12 cellular contexts compared by ENCODE assay signal in the genomic region with DNA sequence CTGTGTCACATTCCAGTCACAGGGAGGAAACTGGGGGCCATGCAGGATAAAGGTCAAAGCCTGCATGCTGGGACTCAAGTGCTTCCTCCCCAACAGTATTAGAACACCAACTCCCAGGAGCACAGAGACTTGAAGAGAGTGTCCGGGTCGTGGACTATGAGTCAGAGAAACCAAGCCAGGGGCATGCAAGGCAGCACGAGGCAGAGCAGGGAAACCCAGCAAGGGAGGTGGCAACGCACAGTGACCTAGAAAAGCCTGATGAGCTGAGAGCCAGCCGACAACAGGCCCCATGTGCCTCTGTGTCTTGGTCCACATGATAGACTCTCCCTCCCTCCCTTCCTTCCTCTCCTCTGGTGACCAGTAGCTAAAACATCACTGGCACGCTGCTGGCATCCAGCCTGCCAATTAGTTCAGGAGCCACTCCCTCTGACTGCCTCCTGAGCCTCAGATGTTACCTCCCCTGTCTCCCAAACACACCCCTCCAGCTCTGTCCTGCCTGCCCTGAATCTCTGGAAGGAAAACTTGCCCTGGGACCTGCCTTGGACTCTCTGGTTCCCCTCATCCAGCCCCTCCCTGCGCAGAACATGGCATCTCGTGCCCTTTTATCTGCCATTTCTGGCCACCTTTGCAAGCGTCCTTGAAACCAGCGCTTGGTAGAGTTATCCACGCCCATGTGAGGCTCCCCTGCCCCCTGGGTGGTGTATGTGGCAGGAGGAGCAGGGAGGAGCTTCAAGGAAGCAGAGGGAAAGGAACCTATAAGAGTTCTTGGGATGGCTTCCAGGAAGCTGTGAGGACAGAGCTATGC. TPM values are rescaled to one million over a fixed set of nuclear protein-coding genes. Genes with fewer than 3 reads are reported as not detected.
A peak's percentile ranks its signal among the peaks of the same experiment; 100 is the strongest.
DNase-seq lines count a peak whose midpoint lies in the region; ATAC-seq, FAIRE-seq and TF ChIP-seq lines count a peak whose summit lies in the region.
"Had no signal": no experiment of that assay in that cellular context is flagged by ENCODE, and none has a peak within 500 bp of the region (broad histone marks: within the 10 kb centered on the region; RNA-seq: fewer than 3 reads in every experiment).

No MANE protein-coding gene starts in this region.

- H3K14ac ChIP-seq in H1 (ENCODE audit: insufficient read length), result no peak overlapping the region

- CTCF ChIA-PET in BJ (lab: Yijun Ruan, JAX) (interaction anchor here (0.7 to 3.6 kb wide), 2 partner anchors 11 kb away, joined by 3 to 21 read pairs; no protein-coding TSS in a partner anchor), H1 (lab: Charles Lee; ENCODE audit: partially characterized antibody) (interaction anchor here (0.9 to 4.5 kb wide), 7 partner anchors 12 to 78 kb away, joined by 3 to 23 read pairs (median 3); a partner anchor contains a TSS)
- CTCF ChIA-PET in activated CD4-positive, alpha-beta memory T cell treated with anti-CD3 and anti-CD28 coated beads, Interleukin-2, amount 10 ng/mL, durations not matched to agents 7 days and 5 days (lab: Charles Lee), result interaction anchor here (2.1 to 2.4 kb wide), 2 partner anchors 10 to 39 kb away, joined by 5 read pairs; no protein-coding TSS in a partner anchor

- H2AFZ ChIP-seq in H1 (ENCODE audit: low read length), result peak overlapping the region; percentile 72; the same call in 1 of the 2 replicates

- H2AK5ac ChIP-seq in H1 (ENCODE audit: low read depth, low read length), result no peak overlapping the region

- peak overlapping the region; percentile 51; the same call in 1 of the 2 replicates for H4K8ac ChIP-seq in H1 (ENCODE audit: extremely low read depth, insufficient read depth, low read length)

- H3K27ac Mint-ChIP-seq in activated CD4-positive, alpha-beta memory T cell treated with anti-CD3 and anti-CD28 coated beads, Interleukin-2, amount 10 ng/mL, durations not matched to agents 7 days and 5 days, result no peak overlapping the region
- H3K27ac Mint-ChIP-seq: memory B cell had no signal

- no peak for TF ChIP-seq RAD21 in H1 (IDR thresholded peaks at IDR 0.05 in 1 of 2, conservative IDR thresholded peaks at IDR 0.05 in 1 of 2; ENCODE audit: low read depth in 2 of 2, low read length in 2 of 2)

- peaks cover 0 to 5% (median 0%) of the 10 kb centered on the region in 4 experiments; a peak in 2 of 7 replicates for H3K4me1 ChIP-seq in H1 (replicated peaks in 1 of 4; ENCODE audit: control insufficient read depth in 3 of 4, insufficient read depth in 4 of 4, low read length in 3 of 4)
- H3K4me1 ChIP-seq in mucosa of rectum (ENCODE audit: control insufficient read depth in 2 of 2, insufficient read depth in 2 of 2, low read length in 2 of 2), result peaks cover 6 to 12% of the 10 kb centered on the region in 2 donors
- no peaks in the 10 kb centered on the region for H3K4me1 ChIP-seq in ovary (ENCODE audit: insufficient read depth)

- H2BK15ac ChIP-seq in H1 (ENCODE audit: low read length), result no peak overlapping the region

- no peak overlapping the region for H3K4me3 Mint-ChIP-seq in activated CD4-positive, alpha-beta memory T cell treated with anti-CD3 and anti-CD28 coated beads, Interleukin-2, amount 10 ng/mL, durations not matched to agents 7 days and 5 days
- H3K4me3 Mint-ChIP-seq: central memory CD8-positive, alpha-beta T cell; memory B cell had no signal

- H3K4me2 ChIP-seq in H1 (ENCODE audit: insufficient read depth in 1 of 2, low read depth in 2 of 2, low read length in 2 of 2), result no peak overlapping the region

- FAIRE-seq in H1 (lab: Jason Lieb, UNC), result no peak

- no peak overlapping the region for H2BK5ac ChIP-seq in H1 (ENCODE audit: low read depth, low read length)

- H3K27me3 ChIP-seq in BJ (ENCODE audit: control insufficient read depth, insufficient read depth, low read length), result peaks cover 9% of the 10 kb centered on the region
- H3K27me3 ChIP-seq in H1 (replicated peaks in 1 of 4; ENCODE audit: control insufficient read depth in 3 of 4, extremely low read depth in 1 of 4, insufficient read depth in 3 of 4, low read length in 3 of 4), result peaks cover 0 to 11% (median 0%) of the 10 kb centered on the region in 4 experiments; a peak in 3 of 7 replicates
- H3K27me3 ChIP-seq in mucosa of rectum (ENCODE audit: control insufficient read depth in 2 of 2, insufficient read depth in 2 of 2, low read length in 2 of 2), result peaks cover 4 to 7% of the 10 kb centered on the region in 2 donors
- H3K27me3 ChIP-seq in ovary, result no peaks in the 10 kb centered on the region

- DNase-seq in BJ (ENCODE audit: low read depth) (peak; percentile 39), M059J (ENCODE audit: low read depth) (peak; percentile 95), H1 (ENCODE audit: low read depth in 1 of 2, low spot score in 2 of 2) (no peak), ovary (no peak)
- DNase-seq in stimulated activated naive CD8-positive, alpha-beta T cell treated with anti-CD3 and anti-CD28 coated beads, Interleukin-15, Interleukin-2, amounts not matched to agents 100 U/mL and 50 U/mL, for 24 hours, result no peak
- DNase-seq in activated CD4-positive, alpha-beta memory T cell treated with anti-CD3 and anti-CD28 coated beads, Interleukin-2, amount 10 ng/mL, durations not matched to agents 7 days and 5 days, result no peak
- DNase-seq: activated CD4-positive, alpha-beta T cell treated with anti-CD3 and anti-CD28 coated beads, Interleukin-2, amount 50 U/mL, for 48 hours; NCI-H748 treated with DMSO at 0.1 percent for 48 hours had no signal

- ATAC-seq in stimulated activated naive CD8-positive, alpha-beta T cell treated with anti-CD3 and anti-CD28 coated beads, Interleukin-15, Interleukin-2, amounts not matched to agents 100 U/mL and 50 U/mL, for 24 hours, result no peak
- no peak for ATAC-seq in HG03139 (IDR thresholded peaks at IDR 0.05; ENCODE audit: unreplicated experiment)

- TF ChIP-seq EP300 in H1 (IDR thresholded peaks at IDR 0.05; ENCODE audit: borderline replicate concordance in 1 of 2, low read depth in 2 of 2, low read length in 2 of 2) (no peak), ovary (IDR thresholded peaks at IDR 0.05) (no peak)

- POLR2A ChIA-PET in BJ (lab: Charles Lee), result no interaction called here
- POLR2A ChIA-PET in H1 (lab: Charles Lee; ENCODE audit: partially characterized antibody), result interaction anchor here (1.2 to 2.3 kb wide), 2 partner anchors 10 to 30 kb away, joined by 3 to 9 read pairs; a partner anchor contains a TSS
- POLR2A ChIA-PET in activated CD4-positive, alpha-beta memory T cell treated with anti-CD3 and anti-CD28 coated beads, Interleukin-2, amount 10 ng/mL, durations not matched to agents 7 days and 5 days (lab: Charles Lee), result no interaction called here

- no peak overlapping the region for H3K23ac ChIP-seq in H1 (ENCODE audit: insufficient read length)

- H3K36me3 ChIP-seq in BJ (ENCODE audit: control insufficient read depth, insufficient read depth, low read length) (no peaks in the 10 kb centered on the region), H1 (ENCODE audit: control insufficient read depth in 2 of 4, insufficient read depth in 4 of 4, low read length in 3 of 4) (no peaks in the 10 kb centered on the region), mucosa of rectum (ENCODE audit: control insufficient read depth in 2 of 2, insufficient read depth in 2 of 2, low read length in 2 of 2) (no peaks in the 10 kb centered on the region), ovary (no peaks in the 10 kb centered on the region)

- 0 out of 2 replicates have a peak, but pooled peaks cover 1% of the 10 kb centered on the region for H3K23me2 ChIP-seq in H1 (ENCODE audit: low read depth, low read length)

- no peaks in the 10 kb centered on the region for H3K79me2 ChIP-seq in H1 (ENCODE audit: control insufficient read depth in 1 of 2, insufficient read depth in 2 of 2, low read length in 2 of 2)

- H3K9me3 Mint-ChIP-seq in activated CD4-positive, alpha-beta memory T cell treated with anti-CD3 and anti-CD28 coated beads, Interleukin-2, amount 10 ng/mL, durations not matched to agents 7 days and 5 days, result no peaks in the 10 kb centered on the region
- H3K9me3 Mint-ChIP-seq: central memory CD8-positive, alpha-beta T cell; memory B cell had no signal

- H4K91ac ChIP-seq in H1 (replicated peaks; ENCODE audit: insufficient read length, low read length), result no peak overlapping the region

- H3K4ac ChIP-seq in H1 (replicated peaks; ENCODE audit: insufficient read length, low read depth, low read length), result no peak overlapping the region

- H3K9me3 ChIP-seq in H1 (ENCODE audit: insufficient read depth in 2 of 2, low read depth in 1 of 2, low read length in 1 of 2) (peaks cover 0 to 7% of the 10 kb centered on the region in 2 experiments; a peak in 1 of 4 replicates), mucosa of rectum (ENCODE audit: control insufficient read depth in 2 of 2, low read length in 2 of 2) (no peaks in the 10 kb centered on the region), ovary (no peaks in the 10 kb centered on the region)

- no peaks in the 10 kb centered on the region for H4K20me1 ChIP-seq in H1 (replicated peaks in 1 of 2; ENCODE audit: control insufficient read depth in 1 of 2, insufficient read depth in 2 of 2, low read length in 2 of 2)

- H3K36me3 Mint-ChIP-seq in activated CD4-positive, alpha-beta memory T cell treated with anti-CD3 and anti-CD28 coated beads, Interleukin-2, amount 10 ng/mL, durations not matched to agents 7 days and 5 days (ENCODE audit: low read depth), result no peaks in the 10 kb centered on the region

- no peaks in the 10 kb centered on the region for H3K79me1 ChIP-seq in H1 (ENCODE audit: low read depth, low read length)

- WGBS in H1 (ENCODE audit: extremely low coverage in 1 of 2, insufficient coverage in 1 of 2, insufficient read length in 1 of 2, insufficient replicate concordance in 2 of 2, low coverage in 1 of 2, low lambda C conversion rate in 2 of 2, missing lambda C conversion rate in 1 of 2), 2 experiments, result 78% methylated on average over 10 of the region's 11 CpGs; no CpG with 5 or more reads in 1 of the 2 experiments
- WGBS in ovary, 3 donors, result 41 to 43% (median 42%) methylated on average over 11 of the region's 11 CpGs

- H3K18ac ChIP-seq in H1 (ENCODE audit: extremely low read depth, low read length), result peak overlapping the region; percentile 71

- no peak overlapping the region for H2BK12ac ChIP-seq in H1 (ENCODE audit: low read depth, low read length)

- intact Hi-C loops in ovary (cut with DNase I), result no loop called here

- no peak overlapping the region for H2BK20ac ChIP-seq in H1 (ENCODE audit: low read length)

- no peak overlapping the region for H3K4me3 ChIP-seq in BJ (ENCODE audit: low read depth, low read length)
- H3K4me3 ChIP-seq in H1 (ENCODE audit: extremely low read depth in 1 of 4, insufficient read depth in 2 of 4, low read depth in 3 of 4, low read length in 4 of 4), result no peak overlapping the region
- peak overlapping the region in 1 of 2 donors; percentile 1 for H3K4me3 ChIP-seq in mucosa of rectum (ENCODE audit: low read length in 2 of 2)
- H3K4me3 ChIP-seq in ovary, result no peak overlapping the region

- no peak overlapping the region for H3K56ac ChIP-seq in H1 (replicated peaks; ENCODE audit: insufficient read length, low read depth, low read length)

- H4K5ac ChIP-seq in H1 (ENCODE audit: insufficient read length, low read depth, low read length), result no peak overlapping the region

- H3K27me3 Mint-ChIP-seq in activated CD4-positive, alpha-beta memory T cell treated with anti-CD3 and anti-CD28 coated beads, Interleukin-2, amount 10 ng/mL, durations not matched to agents 7 days and 5 days, result peaks cover 76% of the 10 kb centered on the region

- no peak overlapping the region for H2BK120ac ChIP-seq in H1 (replicated peaks; ENCODE audit: low read depth, low read length)

- H3K27ac ChIP-seq in H1 (ENCODE audit: low read depth, low read length) (no peak overlapping the region), mucosa of rectum (ENCODE audit: low read depth in 2 of 2, low read length in 2 of 2) (peak overlapping the region; percentile 68 to 78), ovary (no peak overlapping the region)

- no peak overlapping the region for H3K9ac ChIP-seq in H1 (replicated peaks in 1 of 4; ENCODE audit: extremely low read depth in 1 of 4, low read depth in 3 of 4, low read length in 3 of 4)
- peak overlapping the region in 1 of 2 donors; percentile 36 for H3K9ac ChIP-seq in mucosa of rectum (ENCODE audit: low read depth in 1 of 2, low read length in 2 of 2)

- no peak for TF ChIP-seq POLR2A in H1 (IDR thresholded peaks at IDR 0.05; ENCODE audit: control extremely low read depth in 1 of 2, low read depth in 2 of 2, low read length in 2 of 2)
- TF ChIP-seq POLR2A in ovary (IDR thresholded peaks at IDR 0.05), result no peak

- H3K4me1 Mint-ChIP-seq in activated CD4-positive, alpha-beta memory T cell treated with anti-CD3 and anti-CD28 coated beads, Interleukin-2, amount 10 ng/mL, durations not matched to agents 7 days and 5 days, result no peaks in the 10 kb centered on the region
- H3K4me1 Mint-ChIP-seq: central memory CD8-positive, alpha-beta T cell; memory B cell had no signal

- TF ChIP-seq CTCF in BJ (IDR thresholded peaks at IDR 0.05; ENCODE audit: insufficient read depth, low read depth, low read length) (no peak), H1 (IDR thresholded peaks at IDR 0.05; ENCODE audit: control extremely low read depth in 1 of 3, insufficient read depth in 1 of 3, low read depth in 1 of 3, low read length in 3 of 3) (no peak), ovary (IDR thresholded peaks at IDR 0.05) (no peak)

RNA-seq across cellular contexts. Expression of a gene that starts 16.2 kb away (rescaled TPM):
- polyA plus RNA-seq in BJ (2011; rRNA removed) (not detected in 2 replicates), H1 (2011; rRNA removed) (2.3 TPM in 2 replicates), ovary (1 to 10 TPM in 1 of 2 donors, under 1 TPM in 1; 0.57 to 1.1 TPM)
- polyA minus RNA-seq in BJ (2011; rRNA and poly(A)+ RNA removed), result not detected in 2 replicates
- 0.20 TPM in 1 of 2 replicates, not detected in the other for total RNA-seq in M059J (2014; rRNA removed; shearing (Covaris generic))
- 1.4 and 1.7 TPM in 2 replicates for total RNA-seq in H1 (2021; fragmentation: NEBNext Ultra II Directional; extraction: Animal tissue kit (Norgen Biotek cat#: 25700))
- 1.6 TPM for polyA plus RNA-seq in H1 (2011; cell fraction: cytosol; rRNA removed)
- polyA plus RNA-seq in H1 (2011; cell fraction: nucleus; rRNA removed), result 1.5 TPM
- polyA plus RNA-seq in H1 (2012, experiment 1 of 2), result 1.2 to 1.6 TPM (median 1.5 TPM) in 4 replicates
- 1.4 TPM for polyA plus RNA-seq in H1 (2012, experiment 2 of 2)
- polyA plus RNA-seq in H1 (2013, experiment 1 of 2), result 0.83 TPM
- polyA plus RNA-seq in H1 (2013, experiment 2 of 2), result 1.2 TPM
- polyA minus RNA-seq in H1 (2011; rRNA and poly(A)+ RNA removed), result 0.39 and 0.54 TPM in 2 replicates
- polyA minus RNA-seq in H1 (2011; cell fraction: cytosol; rRNA and poly(A)+ RNA removed), result 0.51 TPM
- 0.40 TPM for polyA minus RNA-seq in H1 (2011; cell fraction: nucleus; rRNA and poly(A)+ RNA removed)
- total RNA-seq in ovary, result 1 to 10 TPM in 3 of 7 donors, under 1 TPM in 3, not detected in 1; 0.28 to 3.1 (median 0.97) TPM
- not detected for total RNA-seq in activated CD4-positive, alpha-beta memory T cell treated with anti-CD3 and anti-CD28 coated beads, Interleukin-2, amount 10 ng/mL, durations not matched to agents 7 days and 5 days

RNA-seq across cellular contexts. Expression of a gene that starts 21.1 kb away (rescaled TPM):
- polyA plus RNA-seq in BJ (2011; rRNA removed), result not detected in 2 replicates
- polyA minus RNA-seq in BJ (2011; rRNA and poly(A)+ RNA removed), result not detected in 2 replicates
- total RNA-seq in M059J (2014; rRNA removed; shearing (Covaris generic)), result not detected in 2 replicates
- not detected in 2 replicates for total RNA-seq in H1 (2021; fragmentation: NEBNext Ultra II Directional; extraction: Animal tissue kit (Norgen Biotek cat#: 25700))
- 0.08 TPM in 1 of 2 replicates, not detected in the other for polyA plus RNA-seq in H1 (2011; rRNA removed)
- 0.06 TPM for polyA plus RNA-seq in H1 (2011; cell fraction: cytosol; rRNA removed)
- polyA plus RNA-seq in H1 (2011; cell fraction: nucleus; rRNA removed), result not detected
- 0.19 to 0.31 TPM in 2 of 4 replicates, not detected in the others for polyA plus RNA-seq in H1 (2012, experiment 1 of 2)
- not detected for polyA plus RNA-seq in H1 (2012, experiment 2 of 2)
- polyA plus RNA-seq in H1 (2013, experiment 1 of 2), result not detected
- polyA plus RNA-seq in H1 (2013, experiment 2 of 2), result 0.06 TPM
- not detected in 2 replicates for polyA minus RNA-seq in H1 (2011; rRNA and poly(A)+ RNA removed)
- polyA minus RNA-seq in H1 (2011; cell fraction: cytosol; rRNA and poly(A)+ RNA removed), result not detected
- polyA minus RNA-seq in H1 (2011; cell fraction: nucleus; rRNA and poly(A)+ RNA removed), result not detected
- not detected for total RNA-seq in ovary
- polyA plus RNA-seq in ovary, result not detected
- total RNA-seq in activated CD4-positive, alpha-beta memory T cell treated with anti-CD3 and anti-CD28 coated beads, Interleukin-2, amount 10 ng/mL, durations not matched to agents 7 days and 5 days, result not detected

RNA-seq across cellular contexts. Expression of a gene that starts 24.8 kb away (rescaled TPM):
- 56.4 and 70.2 TPM in 2 replicates for polyA plus RNA-seq in BJ (2011; rRNA removed)
- 16.5 and 23.2 TPM in 2 replicates for polyA minus RNA-seq in BJ (2011; rRNA and poly(A)+ RNA removed)
- total RNA-seq in M059J (2014; rRNA removed; shearing (Covaris generic)), result 105 and 112 TPM in 2 replicates
- total RNA-seq in H1 (2021; fragmentation: NEBNext Ultra II Directional; extraction: Animal tissue kit (Norgen Biotek cat#: 25700)), result 26.1 and 26.3 TPM in 2 replicates
- 28.0 and 32.8 TPM in 2 replicates for polyA plus RNA-seq in H1 (2011; rRNA removed)
- 23.2 TPM for polyA plus RNA-seq in H1 (2011; cell fraction: cytosol; rRNA removed)
- polyA plus RNA-seq in H1 (2011; cell fraction: nucleus; rRNA removed), result 14.0 TPM
- polyA plus RNA-seq in H1 (2012, experiment 1 of 2), result 24.7 to 28.8 TPM (median 26.1 TPM) in 4 replicates
- polyA plus RNA-seq in H1 (2012, experiment 2 of 2), result 37.7 TPM
- polyA plus RNA-seq in H1 (2013, experiment 1 of 2), result 29.4 TPM
- polyA plus RNA-seq in H1 (2013, experiment 2 of 2), result 29.7 TPM
- polyA minus RNA-seq in H1 (2011; rRNA and poly(A)+ RNA removed), result 18.2 and 18.6 TPM in 2 replicates
- polyA minus RNA-seq in H1 (2011; cell fraction: cytosol; rRNA and poly(A)+ RNA removed), result 10.5 TPM
- polyA minus RNA-seq in H1 (2011; cell fraction: nucleus; rRNA and poly(A)+ RNA removed), result 9.8 TPM
- 10 to 100 TPM; 27.8 to 50.8 (median 43.2) TPM for total RNA-seq in ovary
- polyA plus RNA-seq in ovary, result 100 to 1,000 TPM in 1 of 2 donors, 10 to 100 TPM in 1; 48.6 to 114 TPM
- 10 to 100 TPM; 62.5 to 62.6 TPM for total RNA-seq in activated CD4-positive, alpha-beta memory T cell treated with anti-CD3 and anti-CD28 coated beads, Interleukin-2, amount 10 ng/mL, durations not matched to agents 7 days and 5 days

RNA-seq across cellular contexts. Expression of a gene that starts 30.7 kb away (rescaled TPM):
- polyA plus RNA-seq in BJ (2011; rRNA removed) (23.4 and 28.6 TPM in 2 replicates), H1 (2011; rRNA removed) (79.0 and 82.2 TPM in 2 replicates), ovary (10 to 100 TPM; 23.1 to 46.6 TPM)
- polyA minus RNA-seq in BJ (2011; rRNA and poly(A)+ RNA removed), result 6.1 and 6.3 TPM in 2 replicates
- 34.4 and 47.3 TPM in 2 replicates for total RNA-seq in M059J (2014; rRNA removed; shearing (Covaris generic))
- total RNA-seq in H1 (2021; fragmentation: NEBNext Ultra II Directional; extraction: Animal tissue kit (Norgen Biotek cat#: 25700)), result 31.5 and 35.7 TPM in 2 replicates
- polyA plus RNA-seq in H1 (2011; cell fraction: cytosol; rRNA removed), result 54.6 TPM
- polyA plus RNA-seq in H1 (2011; cell fraction: nucleus; rRNA removed), result 44.8 TPM
- polyA plus RNA-seq in H1 (2012, experiment 1 of 2), result 33.6 to 54.9 TPM (median 49.3 TPM) in 4 replicates
- 71.1 TPM for polyA plus RNA-seq in H1 (2012, experiment 2 of 2)
- polyA plus RNA-seq in H1 (2013, experiment 1 of 2), result 53.3 TPM
- polyA plus RNA-seq in H1 (2013, experiment 2 of 2), result 57.4 TPM
- 12.6 and 18.4 TPM in 2 replicates for polyA minus RNA-seq in H1 (2011; rRNA and poly(A)+ RNA removed)
- 7.1 TPM for polyA minus RNA-seq in H1 (2011; cell fraction: cytosol; rRNA and poly(A)+ RNA removed)
- 13.1 TPM for polyA minus RNA-seq in H1 (2011; cell fraction: nucleus; rRNA and poly(A)+ RNA removed)
- total RNA-seq in ovary, result 10 to 100 TPM; 23.9 to 37.9 (median 28.3) TPM
- total RNA-seq in activated CD4-positive, alpha-beta memory T cell treated with anti-CD3 and anti-CD28 coated beads, Interleukin-2, amount 10 ng/mL, durations not matched to agents 7 days and 5 days, result 10 to 100 TPM; 75.5 to 77.8 TPM

RNA-seq across cellular contexts. Expression of a gene that starts 44.2 kb away (rescaled TPM):
- polyA plus RNA-seq in BJ (2011; rRNA removed) (not detected in 2 replicates), H1 (2011; rRNA removed) (not detected in 2 replicates), ovary (not detected)
- polyA minus RNA-seq in BJ (2011; rRNA and poly(A)+ RNA removed), result not detected in 2 replicates
- total RNA-seq in M059J (2014; rRNA removed; shearing (Covaris generic)), result not detected in 2 replicates
- not detected in 2 replicates for total RNA-seq in H1 (2021; fragmentation: NEBNext Ultra II Directional; extraction: Animal tissue kit (Norgen Biotek cat#: 25700))
- not detected for polyA plus RNA-seq in H1 (2011; cell fraction: cytosol; rRNA removed)
- not detected for polyA plus RNA-seq in H1 (2011; cell fraction: nucleus; rRNA removed)
- not detected in 4 replicates for polyA plus RNA-seq in H1 (2012, experiment 1 of 2)
- not detected for polyA plus RNA-seq in H1 (2012, experiment 2 of 2)
- not detected for polyA plus RNA-seq in H1 (2013, experiment 1 of 2)
- not detected for polyA plus RNA-seq in H1 (2013, experiment 2 of 2)
- polyA minus RNA-seq in H1 (2011; rRNA and poly(A)+ RNA removed), result not detected in 2 replicates
- polyA minus RNA-seq in H1 (2011; cell fraction: cytosol; rRNA and poly(A)+ RNA removed), result not detected
- polyA minus RNA-seq in H1 (2011; cell fraction: nucleus; rRNA and poly(A)+ RNA removed), result not detected
- total RNA-seq in ovary, result not detected
- not detected for total RNA-seq in activated CD4-positive, alpha-beta memory T cell treated with anti-CD3 and anti-CD28 coated beads, Interleukin-2, amount 10 ng/mL, durations not matched to agents 7 days and 5 days

Comparison
In these comparisons a context has a peak if more than half of its experiments do, and no peak if none do; other contexts are left out.
1. DNase-seq: peak in BJ (single experiment) and M059J (single experiment); none in H1 (0 of 2), ovary (0 of 5), stimulated activated naive CD8-positive, alpha-beta T cell treated with anti-CD3 and anti-CD28 coated beads, Interleukin-15, Interleukin-2, amounts not matched to agents 100 U/mL and 50 U/mL, for 24 hours (single experiment) and activated CD4-positive, alpha-beta memory T cell treated with anti-CD3 and anti-CD28 coated beads, Interleukin-2, amount 10 ng/mL, durations not matched to agents 7 days and 5 days (single experiment).
2. H3K27ac ChIP-seq: peak in mucosa of rectum (2 of 2); none in H1 (single experiment) and ovary (0 of 2).